ENCODE assay signal across 1 cellular context in the genomic region with DNA sequence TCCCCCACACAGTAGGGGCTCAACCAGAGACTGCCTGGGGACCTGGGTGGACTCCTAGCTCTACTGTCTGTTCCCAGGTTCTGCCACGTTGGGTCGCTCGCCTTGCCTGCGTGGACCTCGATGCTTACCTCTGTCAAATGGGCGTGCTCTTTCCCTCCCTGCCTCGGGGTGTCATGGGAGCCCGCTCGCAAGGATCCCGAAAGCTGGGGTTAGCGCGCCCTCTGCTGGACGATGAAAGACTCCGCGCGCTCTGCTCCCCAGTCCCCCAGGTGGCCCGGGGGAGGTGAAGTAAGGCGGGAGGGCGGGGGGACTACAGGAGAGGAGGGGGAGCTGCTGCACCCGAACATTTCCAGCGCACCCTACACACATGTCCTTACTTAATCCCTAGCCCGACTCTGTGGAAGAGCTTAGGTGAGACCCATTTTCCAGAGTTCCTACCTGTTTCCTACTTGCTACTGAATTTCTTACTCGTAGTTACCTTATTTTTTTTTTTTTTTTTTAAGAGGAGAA.
TF ChIP-seq lines count a peak whose summit lies in the region.

No MANE protein-coding gene starts in this region.

TF ChIP-seq in HepG2, 621 proteins besides CTCF, POLR2A, EP300 and RAD21 (continued from another document and continues in another):
- TF ChIP-seq, protein P1, sequence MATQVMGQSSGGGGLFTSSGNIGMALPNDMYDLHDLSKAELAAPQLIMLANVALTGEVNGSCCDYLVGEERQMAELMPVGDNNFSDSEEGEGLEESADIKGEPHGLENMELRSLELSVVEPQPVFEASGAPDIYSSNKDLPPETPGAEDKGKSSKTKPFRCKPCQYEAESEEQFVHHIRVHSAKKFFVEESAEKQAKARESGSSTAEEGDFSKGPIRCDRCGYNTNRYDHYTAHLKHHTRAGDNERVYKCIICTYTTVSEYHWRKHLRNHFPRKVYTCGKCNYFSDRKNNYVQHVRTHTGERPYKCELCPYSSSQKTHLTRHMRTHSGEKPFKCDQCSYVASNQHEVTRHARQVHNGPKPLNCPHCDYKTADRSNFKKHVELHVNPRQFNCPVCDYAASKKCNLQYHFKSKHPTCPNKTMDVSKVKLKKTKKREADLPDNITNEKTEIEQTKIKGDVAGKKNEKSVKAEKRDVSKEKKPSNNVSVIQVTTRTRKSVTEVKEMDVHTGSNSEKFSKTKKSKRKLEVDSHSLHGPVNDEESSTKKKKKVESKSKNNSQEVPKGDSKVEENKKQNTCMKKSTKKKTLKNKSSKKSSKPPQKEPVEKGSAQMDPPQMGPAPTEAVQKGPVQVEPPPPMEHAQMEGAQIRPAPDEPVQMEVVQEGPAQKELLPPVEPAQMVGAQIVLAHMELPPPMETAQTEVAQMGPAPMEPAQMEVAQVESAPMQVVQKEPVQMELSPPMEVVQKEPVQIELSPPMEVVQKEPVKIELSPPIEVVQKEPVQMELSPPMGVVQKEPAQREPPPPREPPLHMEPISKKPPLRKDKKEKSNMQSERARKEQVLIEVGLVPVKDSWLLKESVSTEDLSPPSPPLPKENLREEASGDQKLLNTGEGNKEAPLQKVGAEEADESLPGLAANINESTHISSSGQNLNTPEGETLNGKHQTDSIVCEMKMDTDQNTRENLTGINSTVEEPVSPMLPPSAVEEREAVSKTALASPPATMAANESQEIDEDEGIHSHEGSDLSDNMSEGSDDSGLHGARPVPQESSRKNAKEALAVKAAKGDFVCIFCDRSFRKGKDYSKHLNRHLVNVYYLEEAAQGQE (IDR thresholded peaks at IDR 0.05; ENCODE audit: borderline replicate concordance in 1 of 2, low read depth in 1 of 2, low read length in 2 of 2), result no peak
- no peak for TF ChIP-seq SMYD3 (CRISPR knock-in tag; IDR thresholded peaks at IDR 0.05)
- no peak for TF ChIP-seq NONO (IDR thresholded peaks at IDR 0.05)
- 0 out of 2 replicates have a peak, but pooled peaks have one; percentile 21 for TF ChIP-seq NONO (CRISPR knock-in tag; conservative IDR thresholded peaks at IDR 0.05)
- TF ChIP-seq SALL2 (CRISPR knock-in tag; IDR thresholded peaks at IDR 0.05), result no peak
- TF ChIP-seq ZNF629 (CRISPR knock-in tag; conservative IDR thresholded peaks at IDR 0.05), result peak; percentile 98
- no peak for TF ChIP-seq NCOA2 (CRISPR knock-in tag; IDR thresholded peaks at IDR 0.05)
- no peak for TF ChIP-seq ZNF383 (CRISPR knock-in tag; IDR thresholded peaks at IDR 0.05; ENCODE audit: borderline replicate concordance)
- no peak for TF ChIP-seq CREB1 (IDR thresholded peaks at IDR 0.05)
- no peak for TF ChIP-seq CREB1 (CRISPR knock-in tag; IDR thresholded peaks at IDR 0.05)
- TF ChIP-seq AHR (CRISPR knock-in tag; IDR thresholded peaks at IDR 0.05), result no peak
- no peak for TF ChIP-seq ZFP41 (CRISPR knock-in tag; IDR thresholded peaks at IDR 0.05; ENCODE audit: borderline replicate concordance)
- no peak for TF ChIP-seq SIX1 (CRISPR knock-in tag; IDR thresholded peaks at IDR 0.05; ENCODE audit: borderline replicate concordance)
- no peak for TF ChIP-seq EHMT2 (IDR thresholded peaks at IDR 0.05; ENCODE audit: borderline replicate concordance, low read depth, low read length)
- TF ChIP-seq MEF2D (CRISPR knock-in tag; IDR thresholded peaks at IDR 0.05), result no peak
- TF ChIP-seq TOE1 (CRISPR knock-in tag; IDR thresholded peaks at IDR 0.05), result no peak
- TF ChIP-seq TMF1 (CRISPR knock-in tag; IDR thresholded peaks at IDR 0.05; ENCODE audit: low read depth), result no peak
- no peak for TF ChIP-seq ZNF546 (CRISPR knock-in tag; conservative IDR thresholded peaks at IDR 0.05)
- no peak for TF ChIP-seq FOXP1 (IDR thresholded peaks at IDR 0.05)
- no peak for TF ChIP-seq FOXP1 (CRISPR knock-in tag; IDR thresholded peaks at IDR 0.05)
- no peak for TF ChIP-seq ZNF775 (CRISPR knock-in tag; IDR thresholded peaks at IDR 0.05; ENCODE audit: borderline replicate concordance)
- TF ChIP-seq, protein P2, sequence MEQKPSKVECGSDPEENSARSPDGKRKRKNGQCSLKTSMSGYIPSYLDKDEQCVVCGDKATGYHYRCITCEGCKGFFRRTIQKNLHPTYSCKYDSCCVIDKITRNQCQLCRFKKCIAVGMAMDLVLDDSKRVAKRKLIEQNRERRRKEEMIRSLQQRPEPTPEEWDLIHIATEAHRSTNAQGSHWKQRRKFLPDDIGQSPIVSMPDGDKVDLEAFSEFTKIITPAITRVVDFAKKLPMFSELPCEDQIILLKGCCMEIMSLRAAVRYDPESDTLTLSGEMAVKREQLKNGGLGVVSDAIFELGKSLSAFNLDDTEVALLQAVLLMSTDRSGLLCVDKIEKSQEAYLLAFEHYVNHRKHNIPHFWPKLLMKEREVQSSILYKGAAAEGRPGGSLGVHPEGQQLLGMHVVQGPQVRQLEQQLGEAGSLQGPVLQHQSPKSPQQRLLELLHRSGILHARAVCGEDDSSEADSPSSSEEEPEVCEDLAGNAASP (CRISPR knock-in tag; IDR thresholded peaks at IDR 0.05; ENCODE audit: borderline replicate concordance), result no peak
- no peak for TF ChIP-seq ZFYVE20 (CRISPR knock-in tag; IDR thresholded peaks at IDR 0.05; ENCODE audit: borderline replicate concordance, low read depth)
- TF ChIP-seq RORA (CRISPR knock-in tag; IDR thresholded peaks at IDR 0.05), result no peak
- TF ChIP-seq CHD2 (IDR thresholded peaks at IDR 0.05; ENCODE audit: low read depth, low read length), result no peak
- TF ChIP-seq YEATS4 (CRISPR knock-in tag; IDR thresholded peaks at IDR 0.05; ENCODE audit: borderline replicate concordance), result no peak
- TF ChIP-seq ZNF557 (CRISPR knock-in tag; IDR thresholded peaks at IDR 0.05), result no peak
- TF ChIP-seq HOXA9 (CRISPR knock-in tag; IDR thresholded peaks at IDR 0.05; ENCODE audit: borderline replicate concordance), result no peak
- TF ChIP-seq NFE2L1 (CRISPR knock-in tag; IDR thresholded peaks at IDR 0.05; ENCODE audit: borderline replicate concordance), result no peak
- no peak for TF ChIP-seq NR2F2 (IDR thresholded peaks at IDR 0.05; ENCODE audit: borderline replicate concordance, low read depth)
- no peak for TF ChIP-seq FOXC1 (CRISPR knock-in tag; IDR thresholded peaks at IDR 0.05; ENCODE audit: borderline replicate concordance)
- TF ChIP-seq, protein P3, sequence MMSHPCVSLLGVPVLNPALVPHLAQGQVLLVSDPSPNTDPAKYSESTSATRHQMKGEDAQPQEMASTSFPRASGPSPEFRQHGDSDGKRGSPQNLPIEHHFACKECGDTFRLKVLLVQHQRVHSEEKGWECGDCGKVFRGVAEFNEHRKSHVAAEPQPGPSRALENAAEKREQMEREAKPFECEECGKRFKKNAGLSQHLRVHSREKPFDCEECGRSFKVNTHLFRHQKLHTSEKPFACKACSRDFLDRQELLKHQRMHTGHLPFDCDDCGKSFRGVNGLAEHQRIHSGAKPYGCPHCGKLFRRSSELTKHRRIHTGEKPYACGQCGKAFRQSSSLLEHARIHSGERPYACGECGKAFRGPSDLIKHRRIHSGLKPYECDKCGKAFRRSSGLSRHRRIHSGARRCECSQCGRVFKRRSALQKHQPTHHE (CRISPR knock-in tag; IDR thresholded peaks at IDR 0.05; ENCODE audit: borderline replicate concordance), result no peak
- TF ChIP-seq, protein P4, sequence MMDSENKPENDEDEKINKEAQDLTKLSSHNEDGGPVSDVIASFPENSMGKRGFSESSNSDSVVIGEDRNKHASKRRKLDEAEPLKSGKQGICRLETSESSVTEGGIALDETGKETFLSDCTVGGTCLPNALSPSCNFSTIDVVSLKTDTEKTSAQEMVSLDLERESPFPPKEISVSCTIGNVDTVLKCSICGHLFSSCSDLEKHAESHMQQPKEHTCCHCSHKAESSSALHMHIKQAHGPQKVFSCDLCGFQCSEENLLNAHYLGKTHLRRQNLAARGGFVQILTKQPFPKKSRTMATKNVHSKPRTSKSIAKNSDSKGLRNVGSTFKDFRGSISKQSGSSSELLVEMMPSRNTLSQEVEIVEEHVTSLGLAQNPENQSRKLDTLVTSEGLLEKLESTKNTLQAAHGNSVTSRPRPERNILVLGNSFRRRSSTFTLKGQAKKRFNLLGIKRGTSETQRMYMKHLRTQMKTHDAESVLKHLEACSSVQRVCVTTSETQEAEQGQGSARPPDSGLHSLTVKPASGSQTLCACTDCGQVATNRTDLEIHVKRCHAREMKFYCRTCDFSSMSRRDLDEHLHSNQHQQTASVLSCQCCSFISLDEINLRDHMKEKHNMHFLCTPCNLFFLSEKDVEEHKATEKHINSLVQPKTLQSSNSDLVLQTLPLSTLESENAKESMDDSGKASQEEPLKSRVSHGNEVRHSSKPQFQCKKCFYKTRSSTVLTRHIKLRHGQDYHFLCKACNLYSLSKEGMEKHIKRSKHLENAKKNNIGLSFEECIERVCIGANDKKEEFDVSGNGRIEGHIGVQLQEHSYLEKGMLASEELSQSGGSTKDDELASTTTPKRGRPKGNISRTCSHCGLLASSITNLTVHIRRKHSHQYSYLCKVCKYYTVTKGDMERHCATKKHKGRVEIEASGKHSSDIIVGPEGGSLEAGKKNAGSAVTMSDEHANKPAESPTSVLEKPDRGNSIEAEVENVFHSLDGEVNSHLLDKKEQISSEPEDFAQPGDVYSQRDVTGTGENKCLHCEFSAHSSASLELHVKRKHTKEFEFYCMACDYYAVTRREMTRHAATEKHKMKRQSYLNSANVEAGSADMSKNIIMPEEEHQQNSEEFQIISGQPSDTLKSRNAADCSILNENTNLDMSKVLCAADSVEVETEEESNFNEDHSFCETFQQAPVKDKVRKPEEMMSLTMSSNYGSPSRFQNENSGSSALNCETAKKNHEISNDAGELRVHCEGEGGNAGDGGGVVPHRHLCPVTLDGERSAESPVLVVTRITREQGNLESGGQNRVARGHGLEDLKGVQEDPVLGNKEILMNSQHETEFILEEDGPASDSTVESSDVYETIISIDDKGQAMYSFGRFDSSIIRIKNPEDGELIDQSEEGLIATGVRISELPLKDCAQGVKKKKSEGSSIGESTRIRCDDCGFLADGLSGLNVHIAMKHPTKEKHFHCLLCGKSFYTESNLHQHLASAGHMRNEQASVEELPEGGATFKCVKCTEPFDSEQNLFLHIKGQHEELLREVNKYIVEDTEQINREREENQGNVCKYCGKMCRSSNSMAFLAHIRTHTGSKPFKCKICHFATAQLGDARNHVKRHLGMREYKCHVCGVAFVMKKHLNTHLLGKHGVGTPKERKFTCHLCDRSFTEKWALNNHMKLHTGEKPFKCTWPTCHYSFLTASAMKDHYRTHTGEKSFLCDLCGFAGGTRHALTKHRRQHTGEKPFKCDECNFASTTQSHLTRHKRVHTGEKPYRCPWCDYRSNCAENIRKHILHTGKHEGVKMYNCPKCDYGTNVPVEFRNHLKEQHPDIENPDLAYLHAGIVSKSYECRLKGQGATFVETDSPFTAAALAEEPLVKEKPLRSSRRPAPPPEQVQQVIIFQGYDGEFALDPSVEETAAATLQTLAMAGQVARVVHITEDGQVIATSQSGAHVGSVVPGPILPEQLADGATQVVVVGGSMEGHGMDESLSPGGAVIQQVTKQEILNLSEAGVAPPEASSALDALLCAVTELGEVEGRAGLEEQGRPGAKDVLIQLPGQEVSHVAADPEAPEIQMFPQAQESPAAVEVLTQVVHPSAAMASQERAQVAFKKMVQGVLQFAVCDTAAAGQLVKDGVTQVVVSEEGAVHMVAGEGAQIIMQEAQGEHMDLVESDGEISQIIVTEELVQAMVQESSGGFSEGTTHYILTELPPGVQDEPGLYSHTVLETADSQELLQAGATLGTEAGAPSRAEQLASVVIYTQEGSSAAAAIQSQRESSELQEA (CRISPR knock-in tag; IDR thresholded peaks at IDR 0.05; ENCODE audit: not compliant biosample characterization), result no peak
- TF ChIP-seq, protein P5, sequence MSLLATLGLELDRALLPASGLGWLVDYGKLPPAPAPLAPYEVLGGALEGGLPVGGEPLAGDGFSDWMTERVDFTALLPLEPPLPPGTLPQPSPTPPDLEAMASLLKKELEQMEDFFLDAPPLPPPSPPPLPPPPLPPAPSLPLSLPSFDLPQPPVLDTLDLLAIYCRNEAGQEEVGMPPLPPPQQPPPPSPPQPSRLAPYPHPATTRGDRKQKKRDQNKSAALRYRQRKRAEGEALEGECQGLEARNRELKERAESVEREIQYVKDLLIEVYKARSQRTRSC (CRISPR knock-in tag; IDR thresholded peaks at IDR 0.05; ENCODE audit: low read depth), result no peak
- TF ChIP-seq MIER3 (CRISPR knock-in tag; IDR thresholded peaks at IDR 0.05; ENCODE audit: borderline replicate concordance), result no peak
- no peak for TF ChIP-seq AGO2 (optimal IDR thresholded peaks at IDR 0.05; ENCODE audit: low read depth, low read length)
- TF ChIP-seq ZBTB7B (CRISPR knock-in tag; IDR thresholded peaks at IDR 0.05), result no peak
- TF ChIP-seq, protein P6, sequence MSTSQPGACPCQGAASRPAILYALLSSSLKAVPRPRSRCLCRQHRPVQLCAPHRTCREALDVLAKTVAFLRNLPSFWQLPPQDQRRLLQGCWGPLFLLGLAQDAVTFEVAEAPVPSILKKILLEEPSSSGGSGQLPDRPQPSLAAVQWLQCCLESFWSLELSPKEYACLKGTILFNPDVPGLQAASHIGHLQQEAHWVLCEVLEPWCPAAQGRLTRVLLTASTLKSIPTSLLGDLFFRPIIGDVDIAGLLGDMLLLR (CRISPR knock-in tag; IDR thresholded peaks at IDR 0.05), result no peak
- TF ChIP-seq ZNF7 (CRISPR knock-in tag; IDR thresholded peaks at IDR 0.05), result no peak
- no peak for TF ChIP-seq PHF20 (CRISPR knock-in tag; IDR thresholded peaks at IDR 0.05)
- TF ChIP-seq STAT5B (CRISPR knock-in tag; IDR thresholded peaks at IDR 0.05), result no peak
- no peak for TF ChIP-seq NFYB (CRISPR knock-in tag; IDR thresholded peaks at IDR 0.05)
- no peak for TF ChIP-seq PHB2 (IDR thresholded peaks at IDR 0.05; ENCODE audit: partially characterized antibody)
- TF ChIP-seq, protein P7, sequence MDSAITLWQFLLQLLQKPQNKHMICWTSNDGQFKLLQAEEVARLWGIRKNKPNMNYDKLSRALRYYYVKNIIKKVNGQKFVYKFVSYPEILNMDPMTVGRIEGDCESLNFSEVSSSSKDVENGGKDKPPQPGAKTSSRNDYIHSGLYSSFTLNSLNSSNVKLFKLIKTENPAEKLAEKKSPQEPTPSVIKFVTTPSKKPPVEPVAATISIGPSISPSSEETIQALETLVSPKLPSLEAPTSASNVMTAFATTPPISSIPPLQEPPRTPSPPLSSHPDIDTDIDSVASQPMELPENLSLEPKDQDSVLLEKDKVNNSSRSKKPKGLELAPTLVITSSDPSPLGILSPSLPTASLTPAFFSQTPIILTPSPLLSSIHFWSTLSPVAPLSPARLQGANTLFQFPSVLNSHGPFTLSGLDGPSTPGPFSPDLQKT (CRISPR knock-in tag; IDR thresholded peaks at IDR 0.05; ENCODE audit: borderline replicate concordance), result no peak
- no peak for TF ChIP-seq PTBP1 (IDR thresholded peaks at IDR 0.05; ENCODE audit: low read depth, low read length, poor library complexity, severe bottlenecking)
- no peak for TF ChIP-seq HMGA1 (CRISPR knock-in tag; conservative IDR thresholded peaks at IDR 0.05)
- TF ChIP-seq MTF2 (CRISPR knock-in tag; IDR thresholded peaks at IDR 0.05; ENCODE audit: borderline replicate concordance), result no peak
- TF ChIP-seq FOXM1 (CRISPR knock-in tag; IDR thresholded peaks at IDR 0.05), result no peak
- TF ChIP-seq ZNF20 (CRISPR knock-in tag; IDR thresholded peaks at IDR 0.05), result no peak
- TF ChIP-seq, protein P8, sequence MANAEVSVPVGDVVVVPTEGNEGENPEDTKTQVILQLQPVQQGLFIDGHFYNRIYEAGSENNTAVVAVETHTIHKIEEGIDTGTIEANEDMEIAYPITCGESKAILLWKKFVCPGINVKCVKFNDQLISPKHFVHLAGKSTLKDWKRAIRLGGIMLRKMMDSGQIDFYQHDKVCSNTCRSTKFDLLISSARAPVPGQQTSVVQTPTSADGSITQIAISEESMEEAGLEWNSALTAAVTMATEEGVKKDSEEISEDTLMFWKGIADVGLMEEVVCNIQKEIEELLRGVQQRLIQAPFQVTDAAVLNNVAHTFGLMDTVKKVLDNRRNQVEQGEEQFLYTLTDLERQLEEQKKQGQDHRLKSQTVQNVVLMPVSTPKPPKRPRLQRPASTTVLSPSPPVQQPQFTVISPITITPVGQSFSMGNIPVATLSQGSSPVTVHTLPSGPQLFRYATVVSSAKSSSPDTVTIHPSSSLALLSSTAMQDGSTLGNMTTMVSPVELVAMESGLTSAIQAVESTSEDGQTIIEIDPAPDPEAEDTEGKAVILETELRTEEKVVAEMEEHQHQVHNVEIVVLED (CRISPR knock-in tag; IDR thresholded peaks at IDR 0.05; ENCODE audit: borderline replicate concordance), result no peak
- TF ChIP-seq ZNF12 (CRISPR knock-in tag; IDR thresholded peaks at IDR 0.05), result no peak
